Comparison of ENCODE assay signal across 1 cellular context in the genomic region with DNA sequence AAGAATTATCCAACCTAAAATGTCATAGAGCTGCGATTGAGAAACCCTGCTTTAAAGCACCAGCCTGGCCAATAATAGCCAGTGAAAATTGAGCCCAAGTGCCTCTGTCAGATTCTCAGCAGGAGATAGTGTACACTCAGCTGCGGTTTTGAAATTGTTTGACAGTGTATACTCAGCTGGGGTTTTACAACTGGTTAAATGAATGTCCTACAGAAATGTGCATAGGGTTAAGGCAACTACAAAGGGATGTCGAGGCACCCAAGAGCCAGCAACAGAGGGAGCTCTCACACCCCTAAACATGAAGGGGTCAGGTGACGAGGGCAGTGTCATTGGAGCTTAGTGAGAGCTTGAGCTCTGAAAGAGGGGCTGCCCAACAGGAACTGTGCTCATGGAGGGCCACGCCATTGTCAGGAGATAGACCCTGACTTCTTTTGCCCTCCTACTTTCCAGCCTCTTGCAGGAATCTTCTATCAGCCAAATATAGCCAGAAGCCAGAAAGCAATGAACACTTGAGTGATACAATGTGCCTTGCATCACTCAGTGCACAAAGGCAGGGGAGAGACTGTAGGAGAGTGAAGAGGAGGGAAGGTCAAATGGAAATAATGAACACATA.
A peak's percentile ranks its signal among the peaks of the same experiment; 100 is the strongest.
TF ChIP-seq lines count a peak whose summit lies in the region.

No MANE protein-coding gene starts in this region.

TF ChIP-seq in K562, 482 proteins besides CTCF, POLR2A, EP300 and RAD21 (continued from another document and continues in another):
- TF ChIP-seq ID3 (CRISPR knock-in tag; IDR thresholded peaks at IDR 0.05) (no peak), ID3 (tag; IDR thresholded peaks at IDR 0.05) (no peak), DMBX1 (CRISPR knock-in tag; IDR thresholded peaks at IDR 0.05; ENCODE audit: borderline replicate concordance) (no peak), ZNF395 (CRISPR knock-in tag; IDR thresholded peaks at IDR 0.05) (no peak), PPARD (CRISPR knock-in tag; IDR thresholded peaks at IDR 0.05) (no peak), CREBBP (IDR thresholded peaks at IDR 0.05; ENCODE audit: low read depth, low read length) (no peak), SAFB (IDR thresholded peaks at IDR 0.05; ENCODE audit: borderline replicate concordance, low read depth, low read length) (no peak), IRF1 (CRISPR knock-in tag; IDR thresholded peaks at IDR 0.05; ENCODE audit: borderline replicate concordance) (no peak), HSF4 (CRISPR knock-in tag; IDR thresholded peaks at IDR 0.05; ENCODE audit: borderline replicate concordance) (no peak), CREB1 (IDR thresholded peaks at IDR 0.05) (no peak), CREB1 (CRISPR knock-in tag; IDR thresholded peaks at IDR 0.05) (no peak), SMAD4 (CRISPR knock-in tag; conservative IDR thresholded peaks at IDR 0.05) (no peak), KAT8 (IDR thresholded peaks at IDR 0.05; ENCODE audit: low read depth) (no peak), KLF16 (IDR thresholded peaks at IDR 0.05) (no peak), DNMT1 (IDR thresholded peaks at IDR 0.05) (no peak), MCM5 (IDR thresholded peaks at IDR 0.05; ENCODE audit: low read depth) (no peak), GABPB2 (CRISPR knock-in tag; conservative IDR thresholded peaks at IDR 0.05) (no peak), CREB3 (tag; conservative IDR thresholded peaks at IDR 0.05; ENCODE audit: low read depth) (no peak), MIER1 (IDR thresholded peaks at IDR 0.05; ENCODE audit: low read depth) (no peak), CTCFL (IDR thresholded peaks at IDR 0.05; ENCODE audit: borderline replicate concordance, insufficient read depth, low read depth, low read length, poor library complexity, severe bottlenecking) (no peak), ZNF316 (IDR thresholded peaks at IDR 0.05) (no peak), STAT5B (CRISPR knock-in tag; IDR thresholded peaks at IDR 0.05) (no peak), ZNF583 (CRISPR knock-in tag; IDR thresholded peaks at IDR 0.05) (no peak), TFE3 (CRISPR knock-in tag; IDR thresholded peaks at IDR 0.05) (0 out of 2 replicates have a peak, but pooled peaks have one; percentile 9), ZC3H4 (CRISPR knock-in tag; IDR thresholded peaks at IDR 0.05; ENCODE audit: borderline replicate concordance) (no peak), ZNF165 (CRISPR knock-in tag; IDR thresholded peaks at IDR 0.05; ENCODE audit: borderline replicate concordance) (no peak), CEBPB (tag; IDR thresholded peaks at IDR 0.05) (0 out of 2 replicates have a peak, but pooled peaks have one; percentile 6)
- TF ChIP-seq, protein P1, sequence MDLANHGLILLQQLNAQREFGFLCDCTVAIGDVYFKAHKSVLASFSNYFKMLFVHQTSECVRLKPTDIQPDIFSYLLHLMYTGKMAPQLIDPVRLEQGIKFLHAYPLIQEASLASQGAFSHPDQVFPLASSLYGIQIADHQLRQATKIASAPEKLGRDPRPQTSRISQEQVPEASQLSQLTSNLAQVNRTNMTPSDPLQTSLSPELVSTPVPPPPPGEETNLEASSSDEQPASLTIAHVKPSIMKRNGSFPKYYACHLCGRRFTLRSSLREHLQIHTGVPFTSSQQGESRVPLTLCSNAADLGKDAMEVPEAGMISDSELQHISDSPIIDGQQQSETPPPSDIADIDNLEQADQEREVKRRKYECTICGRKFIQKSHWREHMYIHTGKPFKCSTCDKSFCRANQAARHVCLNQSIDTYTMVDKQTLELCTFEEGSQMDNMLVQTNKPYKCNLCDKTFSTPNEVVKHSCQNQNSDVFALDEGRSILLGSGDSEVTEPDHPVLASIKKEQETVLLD (IDR thresholded peaks at IDR 0.05) = no peak
- TF ChIP-seq, protein P2, sequence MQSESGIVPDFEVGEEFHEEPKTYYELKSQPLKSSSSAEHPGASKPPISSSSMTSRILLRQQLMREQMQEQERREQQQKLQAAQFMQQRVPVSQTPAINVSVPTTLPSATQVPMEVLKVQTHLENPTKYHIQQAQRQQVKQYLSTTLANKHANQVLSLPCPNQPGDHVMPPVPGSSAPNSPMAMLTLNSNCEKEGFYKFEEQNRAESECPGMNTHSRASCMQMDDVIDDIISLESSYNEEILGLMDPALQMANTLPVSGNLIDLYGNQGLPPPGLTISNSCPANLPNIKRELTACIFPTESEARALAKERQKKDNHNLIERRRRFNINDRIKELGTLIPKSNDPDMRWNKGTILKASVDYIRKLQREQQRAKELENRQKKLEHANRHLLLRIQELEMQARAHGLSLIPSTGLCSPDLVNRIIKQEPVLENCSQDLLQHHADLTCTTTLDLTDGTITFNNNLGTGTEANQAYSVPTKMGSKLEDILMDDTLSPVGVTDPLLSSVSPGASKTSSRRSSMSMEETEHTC (IDR thresholded peaks at IDR 0.05) = peak; percentile 87
- TF ChIP-seq, protein P3, sequence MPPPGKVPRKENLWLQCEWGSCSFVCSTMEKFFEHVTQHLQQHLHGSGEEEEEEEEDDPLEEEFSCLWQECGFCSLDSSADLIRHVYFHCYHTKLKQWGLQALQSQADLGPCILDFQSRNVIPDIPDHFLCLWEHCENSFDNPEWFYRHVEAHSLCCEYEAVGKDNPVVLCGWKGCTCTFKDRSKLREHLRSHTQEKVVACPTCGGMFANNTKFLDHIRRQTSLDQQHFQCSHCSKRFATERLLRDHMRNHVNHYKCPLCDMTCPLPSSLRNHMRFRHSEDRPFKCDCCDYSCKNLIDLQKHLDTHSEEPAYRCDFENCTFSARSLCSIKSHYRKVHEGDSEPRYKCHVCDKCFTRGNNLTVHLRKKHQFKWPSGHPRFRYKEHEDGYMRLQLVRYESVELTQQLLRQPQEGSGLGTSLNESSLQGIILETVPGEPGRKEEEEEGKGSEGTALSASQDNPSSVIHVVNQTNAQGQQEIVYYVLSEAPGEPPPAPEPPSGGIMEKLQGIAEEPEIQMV (tag; conservative IDR thresholded peaks at IDR 0.05; ENCODE audit: low read depth) = no peak
- TF ChIP-seq, protein P4, sequence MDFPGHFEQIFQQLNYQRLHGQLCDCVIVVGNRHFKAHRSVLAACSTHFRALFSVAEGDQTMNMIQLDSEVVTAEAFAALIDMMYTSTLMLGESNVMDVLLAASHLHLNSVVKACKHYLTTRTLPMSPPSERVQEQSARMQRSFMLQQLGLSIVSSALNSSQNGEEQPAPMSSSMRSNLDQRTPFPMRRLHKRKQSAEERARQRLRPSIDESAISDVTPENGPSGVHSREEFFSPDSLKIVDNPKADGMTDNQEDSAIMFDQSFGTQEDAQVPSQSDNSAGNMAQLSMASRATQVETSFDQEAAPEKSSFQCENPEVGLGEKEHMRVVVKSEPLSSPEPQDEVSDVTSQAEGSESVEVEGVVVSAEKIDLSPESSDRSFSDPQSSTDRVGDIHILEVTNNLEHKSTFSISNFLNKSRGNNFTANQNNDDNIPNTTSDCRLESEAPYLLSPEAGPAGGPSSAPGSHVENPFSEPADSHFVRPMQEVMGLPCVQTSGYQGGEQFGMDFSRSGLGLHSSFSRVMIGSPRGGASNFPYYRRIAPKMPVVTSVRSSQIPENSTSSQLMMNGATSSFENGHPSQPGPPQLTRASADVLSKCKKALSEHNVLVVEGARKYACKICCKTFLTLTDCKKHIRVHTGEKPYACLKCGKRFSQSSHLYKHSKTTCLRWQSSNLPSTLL (IDR thresholded peaks at IDR 0.05) = no peak
- TF ChIP-seq, protein P5, sequence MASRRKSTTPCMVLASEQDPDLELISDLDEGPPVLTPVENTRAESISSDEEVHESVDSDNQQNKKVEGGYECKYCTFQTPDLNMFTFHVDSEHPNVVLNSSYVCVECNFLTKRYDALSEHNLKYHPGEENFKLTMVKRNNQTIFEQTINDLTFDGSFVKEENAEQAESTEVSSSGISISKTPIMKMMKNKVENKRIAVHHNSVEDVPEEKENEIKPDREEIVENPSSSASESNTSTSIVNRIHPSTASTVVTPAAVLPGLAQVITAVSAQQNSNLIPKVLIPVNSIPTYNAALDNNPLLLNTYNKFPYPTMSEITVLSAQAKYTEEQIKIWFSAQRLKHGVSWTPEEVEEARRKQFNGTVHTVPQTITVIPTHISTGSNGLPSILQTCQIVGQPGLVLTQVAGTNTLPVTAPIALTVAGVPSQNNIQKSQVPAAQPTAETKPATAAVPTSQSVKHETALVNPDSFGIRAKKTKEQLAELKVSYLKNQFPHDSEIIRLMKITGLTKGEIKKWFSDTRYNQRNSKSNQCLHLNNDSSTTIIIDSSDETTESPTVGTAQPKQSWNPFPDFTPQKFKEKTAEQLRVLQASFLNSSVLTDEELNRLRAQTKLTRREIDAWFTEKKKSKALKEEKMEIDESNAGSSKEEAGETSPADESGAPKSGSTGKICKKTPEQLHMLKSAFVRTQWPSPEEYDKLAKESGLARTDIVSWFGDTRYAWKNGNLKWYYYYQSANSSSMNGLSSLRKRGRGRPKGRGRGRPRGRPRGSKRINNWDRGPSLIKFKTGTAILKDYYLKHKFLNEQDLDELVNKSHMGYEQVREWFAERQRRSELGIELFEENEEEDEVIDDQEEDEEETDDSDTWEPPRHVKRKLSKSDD (conservative IDR thresholded peaks at IDR 0.05; ENCODE audit: low read length) = no peak
- TF ChIP-seq, protein P6, sequence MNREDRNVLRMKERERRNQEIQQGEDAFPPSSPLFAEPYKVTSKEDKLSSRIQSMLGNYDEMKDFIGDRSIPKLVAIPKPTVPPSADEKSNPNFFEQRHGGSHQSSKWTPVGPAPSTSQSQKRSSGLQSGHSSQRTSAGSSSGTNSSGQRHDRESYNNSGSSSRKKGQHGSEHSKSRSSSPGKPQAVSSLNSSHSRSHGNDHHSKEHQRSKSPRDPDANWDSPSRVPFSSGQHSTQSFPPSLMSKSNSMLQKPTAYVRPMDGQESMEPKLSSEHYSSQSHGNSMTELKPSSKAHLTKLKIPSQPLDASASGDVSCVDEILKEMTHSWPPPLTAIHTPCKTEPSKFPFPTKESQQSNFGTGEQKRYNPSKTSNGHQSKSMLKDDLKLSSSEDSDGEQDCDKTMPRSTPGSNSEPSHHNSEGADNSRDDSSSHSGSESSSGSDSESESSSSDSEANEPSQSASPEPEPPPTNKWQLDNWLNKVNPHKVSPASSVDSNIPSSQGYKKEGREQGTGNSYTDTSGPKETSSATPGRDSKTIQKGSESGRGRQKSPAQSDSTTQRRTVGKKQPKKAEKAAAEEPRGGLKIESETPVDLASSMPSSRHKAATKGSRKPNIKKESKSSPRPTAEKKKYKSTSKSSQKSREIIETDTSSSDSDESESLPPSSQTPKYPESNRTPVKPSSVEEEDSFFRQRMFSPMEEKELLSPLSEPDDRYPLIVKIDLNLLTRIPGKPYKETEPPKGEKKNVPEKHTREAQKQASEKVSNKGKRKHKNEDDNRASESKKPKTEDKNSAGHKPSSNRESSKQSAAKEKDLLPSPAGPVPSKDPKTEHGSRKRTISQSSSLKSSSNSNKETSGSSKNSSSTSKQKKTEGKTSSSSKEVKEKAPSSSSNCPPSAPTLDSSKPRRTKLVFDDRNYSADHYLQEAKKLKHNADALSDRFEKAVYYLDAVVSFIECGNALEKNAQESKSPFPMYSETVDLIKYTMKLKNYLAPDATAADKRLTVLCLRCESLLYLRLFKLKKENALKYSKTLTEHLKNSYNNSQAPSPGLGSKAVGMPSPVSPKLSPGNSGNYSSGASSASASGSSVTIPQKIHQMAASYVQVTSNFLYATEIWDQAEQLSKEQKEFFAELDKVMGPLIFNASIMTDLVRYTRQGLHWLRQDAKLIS (CRISPR knock-in tag; IDR thresholded peaks at IDR 0.05) = no peak
